Comparison of ENCODE assay signal across 17 cellular contexts in the genomic region with DNA sequence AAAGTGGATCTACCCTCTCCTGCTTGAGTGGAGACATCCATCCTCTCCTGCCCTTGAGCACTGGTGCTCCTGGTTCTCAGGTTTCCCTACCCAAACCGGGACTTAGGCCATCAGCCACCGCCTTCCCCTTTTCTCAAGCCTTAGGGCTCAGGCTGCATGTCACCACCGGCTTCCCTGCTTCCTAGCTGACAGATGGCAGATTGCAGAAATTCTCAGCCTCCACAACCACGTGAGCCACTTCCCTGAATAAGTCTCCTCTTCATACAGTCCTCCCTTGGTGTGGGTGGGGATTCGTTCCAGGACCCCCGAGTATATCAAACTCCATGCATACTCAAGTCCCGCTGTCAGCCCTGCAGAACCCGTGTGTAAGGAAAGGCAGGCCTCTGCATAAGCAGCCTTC.
A peak's percentile ranks its signal among the peaks of the same experiment; 100 is the strongest.
DNase-seq lines count a peak whose midpoint lies in the region; ATAC-seq and TF ChIP-seq lines count a peak whose summit lies in the region.
"Had no signal": no experiment of that assay in that cellular context is flagged by ENCODE, and none has a peak within 500 bp of the region (broad histone marks: within the 10 kb centered on the region; RNA-seq: fewer than 3 reads in every experiment).

No MANE protein-coding gene starts in this region.

- H2AK9ac ChIP-seq in IMR-90 (replicated peaks; ENCODE audit: low read depth, low read length, poor library complexity), result no peak overlapping the region

- intact Hi-C loops in IMR-90 (cut with micrococcal nuclease), result no loop called here
- intact Hi-C loops in sciatic nerve (cut with DNase I), result no loop called here

- POLR2A ChIA-PET in IMR-90 (lab: Charles Lee; ENCODE audit: unreplicated experiment), result no interaction called here

- DNase-seq in IMR-90, result no peak
- DNase-seq in MV-4-11 (lab: John Stamatoyannopoulos, UW), result peak; percentile 44
- DNase-seq in cerebellar cortex (ENCODE audit: low spot score), result peak; percentile 67
- peak; percentile 50 for DNase-seq in sciatic nerve (ENCODE audit: low spot score)
- no peak for DNase-seq in NCI-H1048 (lab: John Stamatoyannopoulos, UW)
- DNase-seq: AML-193, GDM1, HCEC 1CT, NCI-H1417, NCI-H1930, NCI-H345, NCI-H526 treated with DMSO at 0.1 percent for 48 hours, Peyer's patch, SW 1271 had no signal

- H3K36me3 ChIP-seq in IMR-90 (ENCODE audit: control insufficient read depth, insufficient read depth, low read length), result no peaks in the 10 kb centered on the region
- H3K36me3 ChIP-seq: Peyer's patch had no signal

- H3K9ac ChIP-seq in IMR-90 (ENCODE audit: low read depth, low read length), result no peak overlapping the region

- H3K56ac ChIP-seq in IMR-90 (ENCODE audit: extremely low read depth, insufficient read depth, low read length), result no peak overlapping the region

- no peak overlapping the region for H3K4me2 ChIP-seq in IMR-90 (ENCODE audit: low read depth, low read length)

- no peaks in the 10 kb centered on the region for H3K27me3 ChIP-seq in IMR-90 (ENCODE audit: control insufficient read depth, insufficient read depth, low read length)
- H3K27me3 ChIP-seq: Peyer's patch had no signal

- peak overlapping the region; percentile 13; the same call in 1 of the 2 replicates for H2AK5ac ChIP-seq in IMR-90 (ENCODE audit: low read depth, low read length)

- no peak overlapping the region for H2AFZ ChIP-seq in IMR-90 (replicated peaks; ENCODE audit: low read length, poor library complexity)

- no peak for TF ChIP-seq POLR2A in IMR-90 (IDR thresholded peaks at IDR 0.05; ENCODE audit: low read depth, low read length)

- no peak overlapping the region for H4K91ac ChIP-seq in IMR-90 (ENCODE audit: insufficient read depth, low read depth, low read length)

- H4K8ac ChIP-seq in IMR-90 (ENCODE audit: low read depth in 2 of 2, low read length in 2 of 2), result no peak overlapping the region

- H3K79me1 ChIP-seq in IMR-90 (ENCODE audit: low read depth in 1 of 2, low read length in 2 of 2), result no peaks in the 10 kb centered on the region

- BruUV-seq in IMR-90 (replicated peaks; lab: Mats Ljungman, UMichigan), result no TSS peak

- no peak for TF ChIP-seq RAD21 in IMR-90 (IDR thresholded peaks at IDR 0.05; ENCODE audit: low read length)

- no peak overlapping the region for H2BK120ac ChIP-seq in IMR-90 (ENCODE audit: low read depth, low read length)

- no peaks in the 10 kb centered on the region for H3K9me3 ChIP-seq in IMR-90 (ENCODE audit: control insufficient read depth, insufficient read depth, low read length)
- H3K9me3 ChIP-seq: Peyer's patch had no signal

- no peak overlapping the region for H3K14ac ChIP-seq in IMR-90 (replicated peaks; ENCODE audit: low read depth, low read length)

- H4K5ac ChIP-seq in IMR-90 (ENCODE audit: low read depth, low read length), result no peak overlapping the region

- in situ Hi-C loops in IMR-90 (cut with MboI; ENCODE audit: low sequenced_read_pairs), result no loop called here

- ATAC-seq in IMR-90 (ENCODE audit: low read depth), result no peak
- no peak for ATAC-seq in sciatic nerve
- ATAC-seq in GM21423 (IDR thresholded peaks at IDR 0.05; ENCODE audit: unreplicated experiment), result no peak
- ATAC-seq in GM21825 (IDR thresholded peaks at IDR 0.05; ENCODE audit: unreplicated experiment), result no peak
- ATAC-seq: Right ventricle myocardium inferior had no signal

- H3K23ac ChIP-seq in IMR-90 (ENCODE audit: low read depth, low read length), result no peak overlapping the region

- no peak overlapping the region for H2BK15ac ChIP-seq in IMR-90 (ENCODE audit: low read depth, low read length)

- no peak overlapping the region for H3K4me3 ChIP-seq in IMR-90 (ENCODE audit: insufficient read depth, low read depth, low read length)
- H3K4me3 ChIP-seq: Peyer's patch had no signal

- H2BK20ac ChIP-seq in IMR-90 (ENCODE audit: low read depth, low read length), result no peak overlapping the region

- no peak overlapping the region for H3K18ac ChIP-seq in IMR-90 (ENCODE audit: low read depth, low read length)

- peaks cover 2% of the 10 kb centered on the region for H3K4me1 ChIP-seq in IMR-90 (ENCODE audit: control insufficient read depth, insufficient read depth, low read length)
- H3K4me1 ChIP-seq: Peyer's patch had no signal

- no peak overlapping the region for H3K4ac ChIP-seq in IMR-90 (ENCODE audit: low read depth, low read length)

- WGBS in IMR-90 (ENCODE audit: extremely low coverage in 2 of 2, insufficient read length in 1 of 2), 2 experiments, result 88% methylated on average over 2 of the region's 8 CpGs; no CpG with 5 or more reads in 1 of the 2 experiments

- no peak overlapping the region for H2BK5ac ChIP-seq in IMR-90 (ENCODE audit: low read depth, low read length, poor library complexity, severe bottlenecking)

- H3K27ac ChIP-seq in IMR-90 (ENCODE audit: insufficient read depth, low read length), result no peak overlapping the region
- H3K27ac ChIP-seq: Peyer's patch had no signal

- CTCF ChIA-PET in IMR-90 (lab: Yijun Ruan, JAX), result no interaction called here

- dilution Hi-C loops in IMR-90 (cut with HindIII; ENCODE audit: low sequenced_read_pairs, unreplicated experiment), result no loop called here

- H4K20me1 ChIP-seq in IMR-90 (ENCODE audit: insufficient read depth, low read length), result no peaks in the 10 kb centered on the region

- no peak for TF ChIP-seq CTCF in IMR-90 (conservative IDR thresholded peaks at IDR 0.05; ENCODE audit: low read depth, low read length)

- peaks cover 2% of the 10 kb centered on the region; the same call in 1 of the 2 replicates for H3K9me1 ChIP-seq in IMR-90 (ENCODE audit: insufficient read depth, low read length)

TF ChIP-seq in IMR-90, 13 proteins besides CTCF, POLR2A, EP300 and RAD21:
- TF ChIP-seq BHLHE40 (IDR thresholded peaks at IDR 0.05; ENCODE audit: low read depth, low read length) (no peak), CHD1 (IDR thresholded peaks at IDR 0.05; ENCODE audit: low read depth, low read length) (no peak), MAZ (IDR thresholded peaks at IDR 0.05; ENCODE audit: borderline replicate concordance, low read depth, low read length) (no peak), NFE2L2 (IDR thresholded peaks at IDR 0.05; ENCODE audit: low read depth, low read length) (no peak), SMC3 (IDR thresholded peaks at IDR 0.05; ENCODE audit: low read depth, low read length) (no peak)

Comparison
In these comparisons a context has a peak if more than half of its experiments do, and no peak if none do; other contexts are left out.
1. DNase-seq: peak in MV-4-11 (single experiment), cerebellar cortex (single experiment) and sciatic nerve (single experiment); none in IMR-90 (single experiment) and NCI-H1048 (single experiment).